In the genomic region with DNA sequence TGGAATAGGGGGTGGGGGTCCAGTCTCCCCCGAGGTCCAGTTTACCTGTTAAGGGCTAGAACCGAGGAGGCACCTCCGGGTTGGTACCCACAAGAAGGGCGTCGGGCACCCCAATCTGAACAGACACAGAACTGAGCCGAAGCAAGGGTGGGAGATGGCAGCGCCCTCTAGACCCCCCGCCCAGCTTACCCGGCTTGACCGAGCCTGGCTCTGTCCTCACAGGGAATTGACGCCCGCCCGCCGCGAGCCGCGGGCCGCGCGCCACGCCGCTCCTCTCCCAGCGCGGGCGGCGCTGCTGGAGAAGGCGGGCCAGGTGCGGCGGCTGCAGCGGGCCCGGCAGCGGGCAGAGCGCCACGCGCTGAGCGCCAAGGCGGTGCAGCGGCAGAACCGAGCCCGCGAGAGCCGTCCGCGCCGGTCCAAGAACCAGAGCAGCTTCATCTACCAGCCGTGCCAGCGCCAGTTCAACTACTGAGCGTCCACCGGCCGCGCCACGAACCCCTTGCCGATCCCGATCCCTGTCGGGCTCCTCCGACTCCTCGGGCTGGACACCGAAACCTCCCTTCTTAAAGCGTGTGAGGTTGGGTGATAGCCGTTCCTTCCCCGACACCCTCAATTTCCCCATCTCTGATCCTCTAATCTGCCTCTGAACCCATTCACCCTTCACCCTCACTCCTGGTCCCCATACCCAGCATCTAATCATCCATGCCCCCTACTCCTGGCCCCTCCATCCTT, we compare ENCODE assay signal across 1 cellular context.
TF ChIP-seq lines count a peak whose summit lies in the region.

No MANE protein-coding gene starts in this region.

TF ChIP-seq in endothelial cell of umbilical vein, 7 proteins besides CTCF, POLR2A, EP300 and RAD21:
- no peak for TF ChIP-seq FOS (IDR thresholded peaks at IDR 0.05; ENCODE audit: borderline replicate concordance, insufficient read depth, low read length)
- TF ChIP-seq POLR2AphosphoS5 (IDR thresholded peaks at IDR 0.05; ENCODE audit: insufficient read depth, low read depth, low read length) = peak; percentile 63
- TF ChIP-seq MAX (IDR thresholded peaks at IDR 0.05; ENCODE audit: insufficient read depth, insufficient read length) = no peak
- no peak for TF ChIP-seq MYC (IDR thresholded peaks at IDR 0.05; ENCODE audit: low read depth, low read length)
- TF ChIP-seq EZH2 (IDR thresholded peaks at IDR 0.05; ENCODE audit: borderline replicate concordance, low read depth, low read length, severe bottlenecking) = no peak
